In the genomic region with DNA sequence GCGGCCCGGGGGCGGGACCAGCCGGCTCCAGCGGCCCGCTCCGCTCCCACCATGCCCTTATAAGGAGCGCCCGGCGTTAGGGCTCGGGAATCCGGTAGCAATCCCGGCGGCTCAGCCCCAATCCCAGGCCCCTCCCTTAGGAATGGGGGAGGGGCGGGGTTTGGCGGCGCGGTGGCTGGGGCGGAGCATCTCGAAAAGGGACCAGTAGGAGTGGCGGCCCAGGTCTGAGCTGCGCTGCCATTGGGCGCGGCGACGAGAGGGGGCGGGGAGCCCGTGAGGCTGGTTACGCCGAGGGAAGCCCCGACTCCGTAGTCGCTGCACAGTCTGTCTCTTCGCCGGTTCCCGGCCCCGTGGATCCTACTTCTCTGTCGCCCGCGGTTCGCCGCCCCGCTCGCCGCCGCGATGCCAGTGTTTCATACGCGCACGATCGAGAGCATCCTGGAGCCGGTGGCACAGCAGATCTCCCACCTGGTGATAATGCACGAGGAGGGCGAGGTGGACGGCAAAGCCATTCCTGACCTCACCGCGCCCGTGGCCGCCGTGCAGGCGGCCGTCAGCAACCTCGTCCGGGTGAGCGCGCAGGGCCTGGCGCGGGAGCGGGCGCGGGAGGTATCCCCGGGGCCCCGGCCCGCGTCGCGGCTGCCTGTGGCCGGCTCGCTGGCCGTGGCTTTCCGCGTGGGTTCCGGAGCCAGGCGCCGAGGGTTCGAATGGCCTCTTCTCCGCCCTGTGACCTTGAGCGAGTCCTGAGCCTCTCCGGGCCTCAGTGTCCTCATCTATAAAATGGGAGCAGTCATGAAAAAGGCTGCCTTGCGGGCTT, we compare ENCODE assay signal across 8 cellular contexts. TPM values are rescaled to one million over a fixed set of nuclear protein-coding genes. Genes with fewer than 3 reads are reported as not detected.
DNase-seq lines count a peak whose midpoint lies in the region; ATAC-seq and TF ChIP-seq lines count a peak whose summit lies in the region.

A gene (plus strand): TSS at position 311 of the 817 bp plus-strand sequence. CDS start 92 bp downstream, at position 403.

- H3K9me3 Mint-ChIP-seq in GM23338 = peaks cover 3% of the 10 kb centered on the region
- peaks cover 0 to 5% (median 0%) of the 10 kb centered on the region in 11 donors for H3K9me3 Mint-ChIP-seq in naive thymus-derived CD4-positive, alpha-beta T cell
- H3K9me3 Mint-ChIP-seq in stimulated activated naive B cell treated with anti-CD40 and anti-IgM and Interleukin-4, amounts not matched to agents 10 μg/mL and 1 μg/mL and 100 μg/mL, for 72 hours = no peaks in the 10 kb centered on the region

- H3K4me3 ChIP-seq in DOHH2 (ENCODE audit: low read length) (peak within 1 kb of the TSS; percentile 89), GM23338 (peak within 1 kb of the TSS; percentile 75)
- peak within 1 kb of the TSS; percentile 71 for H3K4me3 ChIP-seq in naive thymus-derived CD4-positive, alpha-beta T cell (ENCODE audit: low read length)

- H3K36me3 ChIP-seq in DOHH2 (ENCODE audit: control insufficient read depth, low read length) (peaks cover 19% of the 10 kb centered on the region), GM23338 (ENCODE audit: insufficient read depth) (peaks cover 19% of the 10 kb centered on the region; the same call in 1 of the 2 replicates)
- peaks cover 0 to 5% (median 0%) of the 10 kb centered on the region in 3 experiments for H3K36me3 ChIP-seq in naive thymus-derived CD4-positive, alpha-beta T cell (ENCODE audit: control insufficient read depth in 2 of 3, insufficient read depth in 3 of 3, low read length in 3 of 3)

- DNase-seq in GM23338 (ENCODE audit: low spot score) = peak; percentile 99
- DNase-seq in LHCN-M2 (ENCODE audit: low read depth) = peak; percentile 98
- DNase-seq in RPMI8226 = peak; percentile 92
- peak; percentile 88 to 90 for DNase-seq in activated T-helper 1 cell treated with anti-CD3 and anti-CD28 coated beads, Interleukin-2, amount 50 U/mL, for 16 hours (ENCODE audit: low read depth in 1 of 2, low spot score in 1 of 2)
- DNase-seq in fibroblast of gingiva (ENCODE audit: low read depth) = peak; percentile 98
- DNase-seq in naive thymus-derived CD4-positive, alpha-beta T cell = peak; percentile 90 to 97 (median 95)
- DNase-seq in stimulated activated naive B cell treated with anti-CD40 and anti-IgM and Interleukin-4, amounts not matched to agents 10 μg/mL and 1 μg/mL and 100 μg/mL, for 72 hours = peak; percentile 93

- CTCF ChIA-PET in naive thymus-derived CD4-positive, alpha-beta T cell (lab: Charles Lee) = no interaction called here

- H3K27ac ChIP-seq in DOHH2 (ENCODE audit: low read depth, low read length) (peak within 1 kb of the TSS; percentile 65), GM23338 (ENCODE audit: low read depth) (peak within 1 kb of the TSS; percentile 97)
- peak within 1 kb of the TSS; percentile 91 for H3K27ac ChIP-seq in naive thymus-derived CD4-positive, alpha-beta T cell (ENCODE audit: low read depth, low read length)

- peaks cover 56% of the 10 kb centered on the region for H3K4me1 ChIP-seq in DOHH2 (ENCODE audit: control insufficient read depth, low read length)
- H3K4me1 ChIP-seq in GM23338 (ENCODE audit: insufficient read depth) = peaks cover 37% of the 10 kb centered on the region
- H3K4me1 ChIP-seq in naive thymus-derived CD4-positive, alpha-beta T cell (ENCODE audit: control insufficient read depth in 2 of 2, insufficient read depth in 2 of 2, low read length in 2 of 2) = peaks cover 19 to 22% of the 10 kb centered on the region in 2 donors

- H3K27me3 ChIP-seq in DOHH2 (ENCODE audit: control insufficient read depth, low read length) (no peaks in the 10 kb centered on the region), GM23338 (ENCODE audit: insufficient read depth) (no peaks in the 10 kb centered on the region)
- no peaks in the 10 kb centered on the region for H3K27me3 ChIP-seq in naive thymus-derived CD4-positive, alpha-beta T cell (ENCODE audit: control insufficient read depth in 2 of 2, insufficient read depth in 2 of 2, low read length in 2 of 2)

- peaks cover 18% of the 10 kb centered on the region for H3K27me3 Mint-ChIP-seq in GM23338 (ENCODE audit: insufficient read depth, low read depth, poor library complexity)
- H3K27me3 Mint-ChIP-seq in naive thymus-derived CD4-positive, alpha-beta T cell = no peaks in the 10 kb centered on the region
- no peaks in the 10 kb centered on the region for H3K27me3 Mint-ChIP-seq in stimulated activated naive B cell treated with anti-CD40 and anti-IgM and Interleukin-4, amounts not matched to agents 10 μg/mL and 1 μg/mL and 100 μg/mL, for 72 hours

- intact Hi-C loops in naive thymus-derived CD4-positive, alpha-beta T cell (cut with micrococcal nuclease) = loop anchor here (1.0 to 10.0 kb wide), 18 partner anchors 37 to 1237 kb away; a partner anchor contains a TSS

- H3K79me2 ChIP-seq in DOHH2 (ENCODE audit: control insufficient read depth, low read length) (peaks cover 50% of the 10 kb centered on the region), GM23338 (replicated peaks; ENCODE audit: insufficient read depth) (peaks cover 51% of the 10 kb centered on the region)

- POLR2A ChIA-PET in naive thymus-derived CD4-positive, alpha-beta T cell (lab: Charles Lee) = interaction anchor here (1.0 to 1.7 kb wide), 5 partner anchors 23 to 152 kb away, joined by 3 to 6 read pairs (median 3); a partner anchor contains a TSS

- H3K9me2 ChIP-seq in DOHH2 (replicated peaks; ENCODE audit: control insufficient read depth, low read length) (no peaks in the 10 kb centered on the region), GM23338 (ENCODE audit: insufficient read depth) (no peaks in the 10 kb centered on the region)

- H4K20me1 ChIP-seq in DOHH2 (ENCODE audit: control insufficient read depth, insufficient read depth, low read depth, low read length) (peaks cover 7% of the 10 kb centered on the region; the same call in 1 of the 2 replicates), GM23338 (replicated peaks; ENCODE audit: insufficient read depth) (peaks cover 31% of the 10 kb centered on the region)

- no peak within 1 kb of the TSS for H2AFZ ChIP-seq in GM23338

- H3K9me3 ChIP-seq in DOHH2 (ENCODE audit: control insufficient read depth, insufficient read depth, low read length) = no peaks in the 10 kb centered on the region
- no peaks in the 10 kb centered on the region for H3K9me3 ChIP-seq in naive thymus-derived CD4-positive, alpha-beta T cell (ENCODE audit: control insufficient read depth in 2 of 3, low read length in 3 of 3)

- H3K4me1 Mint-ChIP-seq in GM23338 = peaks cover 31% of the 10 kb centered on the region
- H3K4me1 Mint-ChIP-seq in naive thymus-derived CD4-positive, alpha-beta T cell = peaks cover 43 to 53% (median 48%) of the 10 kb centered on the region in 7 donors
- peaks cover 33 to 65% of the 10 kb centered on the region in 2 donors for H3K4me1 Mint-ChIP-seq in stimulated activated naive B cell treated with anti-CD40 and anti-IgM and Interleukin-4, amounts not matched to agents 10 μg/mL and 1 μg/mL and 100 μg/mL, for 72 hours

- ATAC-seq in GM23338 = peak; percentile 90
- ATAC-seq in naive thymus-derived CD4-positive, alpha-beta T cell = peak; percentile 99
- ATAC-seq in stimulated activated naive B cell treated with anti-CD40 and anti-IgM and Interleukin-4, amounts not matched to agents 10 μg/mL and 1 μg/mL and 100 μg/mL, for 72 hours (replicated peaks) = peak; percentile 95 to 97

- peaks cover 43% of the 10 kb centered on the region for H3K36me3 Mint-ChIP-seq in GM23338 (ENCODE audit: low read depth)
- peaks cover 0 to 23% (median 0%) of the 10 kb centered on the region in 5 donors for H3K36me3 Mint-ChIP-seq in naive thymus-derived CD4-positive, alpha-beta T cell
- peaks cover 23 to 26% of the 10 kb centered on the region in 2 donors for H3K36me3 Mint-ChIP-seq in stimulated activated naive B cell treated with anti-CD40 and anti-IgM and Interleukin-4, amounts not matched to agents 10 μg/mL and 1 μg/mL and 100 μg/mL, for 72 hours

- no peak for TF ChIP-seq CTCF in DOHH2 (IDR thresholded peaks at IDR 0.05; ENCODE audit: low read depth, low read length, poor library complexity, severe bottlenecking)
- no peak for TF ChIP-seq CTCF in GM23338 (conservative IDR thresholded peaks at IDR 0.05; ENCODE audit: low read depth in 2 of 2)

- peak within 1 kb of the TSS; percentile 98 for H3K4me3 Mint-ChIP-seq in GM23338
- H3K4me3 Mint-ChIP-seq in naive thymus-derived CD4-positive, alpha-beta T cell = peak within 1 kb of the TSS; percentile 83 to 100 (median 97)
- peak within 1 kb of the TSS; percentile 89 to 98 for H3K4me3 Mint-ChIP-seq in stimulated activated naive B cell treated with anti-CD40 and anti-IgM and Interleukin-4, amounts not matched to agents 10 μg/mL and 1 μg/mL and 100 μg/mL, for 72 hours

- H3K4me2 ChIP-seq in DOHH2 (ENCODE audit: low read length) (peak within 1 kb of the TSS; percentile 97), GM23338 (peak within 1 kb of the TSS; percentile 96)

- peak within 1 kb of the TSS; percentile 98 for H3K27ac Mint-ChIP-seq in GM23338
- peak within 1 kb of the TSS; percentile 83 to 99 (median 98) for H3K27ac Mint-ChIP-seq in naive thymus-derived CD4-positive, alpha-beta T cell
- peak within 1 kb of the TSS; percentile 95 for H3K27ac Mint-ChIP-seq in stimulated activated naive B cell treated with anti-CD40 and anti-IgM and Interleukin-4, amounts not matched to agents 10 μg/mL and 1 μg/mL and 100 μg/mL, for 72 hours

- peaks cover 13% of the 10 kb centered on the region for H3F3A ChIP-seq in DOHH2 (ENCODE audit: control insufficient read depth, insufficient read depth)
- H3F3A ChIP-seq in GM23338 (replicated peaks; ENCODE audit: low read depth) = peaks cover 10% of the 10 kb centered on the region; the same call in 1 of the 2 replicates

TF ChIP-seq in GM23338, 12 proteins besides CTCF, POLR2A, EP300 and RAD21 (continues in another document):
- TF ChIP-seq POLR2AphosphoS5 (IDR thresholded peaks at IDR 0.05; ENCODE audit: low read depth) (peak; percentile 98), ZNF114 (CRISPR knock-in tag; IDR thresholded peaks at IDR 0.05) (no peak), NANOG (IDR thresholded peaks at IDR 0.05; ENCODE audit: borderline replicate concordance) (no peak), EZH2 (IDR thresholded peaks at IDR 0.05; ENCODE audit: low read depth, unreplicated experiment) (no peak)

RNA-seq across cellular contexts. Expression of the gene that starts here (rescaled TPM):
- 234 and 254 TPM in 2 replicates for total RNA-seq in GM23338 (2014; rRNA removed; shearing (Covaris generic))
- polyA plus RNA-seq in GM23338 (2016; fragmentation: Nextera tagmentation; extraction: Ambion mirVana) = 58.0 and 60.7 TPM in 2 replicates
- 147 and 163 TPM in 2 replicates for total RNA-seq in LHCN-M2 (2014; rRNA removed)
- polyA plus RNA-seq in LHCN-M2 (2012) = 124 TPM
- total RNA-seq in naive thymus-derived CD4-positive, alpha-beta T cell = 10 to 100 TPM in 4 of 5 experiments, 1 to 10 TPM in 1; 9.0 to 67.7 (median 21.6) TPM
- polyA plus RNA-seq in naive thymus-derived CD4-positive, alpha-beta T cell = 10 to 100 TPM; 12.5 to 16.5 TPM

Comparison
In these comparisons a context has a peak if more than half of its experiments do, and no peak if none do; other contexts are left out.
1. Peak in every context shown above with its lines: DNase-seq, ATAC-seq, H3K4me3 ChIP-seq and H3K27ac ChIP-seq.